8 cellular contexts compared by ENCODE assay signal in the genomic region with DNA sequence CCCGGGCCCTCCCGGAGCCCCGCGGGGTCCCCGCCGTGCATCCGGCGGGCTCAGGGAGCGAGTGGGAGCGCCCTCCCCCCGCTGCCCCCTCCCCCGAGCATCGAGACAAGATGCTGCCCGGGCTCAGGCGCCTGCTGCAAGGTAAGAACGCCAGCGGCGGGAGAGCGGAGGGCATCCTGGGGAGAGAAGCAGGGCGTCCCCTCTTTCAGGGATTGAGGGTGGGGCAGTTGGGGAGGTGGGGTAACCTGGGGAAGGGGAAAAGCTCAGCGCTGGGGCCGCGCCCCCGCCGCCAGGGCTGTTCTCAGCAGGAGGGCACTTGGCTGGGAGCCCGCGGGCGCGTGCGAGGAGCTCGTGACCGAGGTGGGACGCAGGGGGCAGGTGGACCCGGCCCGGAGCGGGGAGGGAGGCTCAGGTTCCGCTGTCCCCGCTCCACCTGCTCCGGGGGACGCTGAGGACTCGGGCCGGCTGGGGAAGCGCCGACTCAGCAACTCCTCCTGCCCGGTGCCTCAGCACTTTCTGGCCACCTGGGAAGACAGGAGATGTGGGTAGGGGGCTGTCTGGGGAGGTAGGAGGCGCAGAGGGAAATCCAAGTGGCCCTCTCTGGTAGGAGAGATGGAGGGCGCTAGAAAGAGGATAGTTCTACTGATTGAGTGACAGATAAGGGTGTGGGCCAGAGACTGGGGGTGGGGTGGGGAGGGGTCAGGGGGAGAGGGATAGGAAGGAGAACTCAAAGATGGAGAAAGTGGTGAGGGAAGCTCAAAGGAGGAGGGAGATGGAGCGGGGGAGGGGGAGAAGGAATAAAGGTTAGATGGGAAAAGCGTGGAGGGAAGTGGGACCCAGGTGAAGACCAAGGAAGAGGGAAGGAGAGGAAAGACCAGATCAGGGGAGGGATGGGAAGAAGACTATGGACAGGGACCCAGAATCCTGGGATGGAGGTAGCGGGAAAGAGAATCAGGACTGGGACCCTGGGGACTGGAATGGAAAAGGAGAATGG. TPM values are rescaled to one million over a fixed set of nuclear protein-coding genes. Genes with fewer than 3 reads are reported as not detected.
DNase-seq lines count a peak whose midpoint lies in the region; ATAC-seq and TF ChIP-seq lines count a peak whose summit lies in the region.

No MANE protein-coding gene starts in this region.

- H3K27me3 ChIP-seq in transverse colon = peaks cover 52% of the 10 kb centered on the region

- H3K4me3 Mint-ChIP-seq in activated naive CD4-positive, alpha-beta T cell treated with anti-CD3 and anti-CD28 coated beads, Interleukin-2, amount 50 U/mL, for 24 hours = peak overlapping the region; percentile 55
- H3K4me3 Mint-ChIP-seq in T-cell = peak overlapping the region; percentile 6 to 97 (median 37)
- H3K4me3 Mint-ChIP-seq in HFFc6 = no peak overlapping the region

- 9 to 50% methylated on average over 3 to 48 of the region's 50 CpGs for WGBS in transverse colon (ENCODE audit: low coverage in 1 of 2), 2 donors

- no peak overlapping the region for H3K27ac Mint-ChIP-seq in activated naive CD4-positive, alpha-beta T cell treated with anti-CD3 and anti-CD28 coated beads, Interleukin-2, amount 50 U/mL, for 24 hours
- H3K27ac Mint-ChIP-seq in activated naive CD4-positive, alpha-beta T cell treated with anti-CD3 and anti-CD28 coated beads, Interleukin-2, amount 50 U/mL, for 72 hours = no peak overlapping the region
- H3K27ac Mint-ChIP-seq in T-cell (no peak overlapping the region), HFFc6 (no peak overlapping the region)

- TF ChIP-seq CTCF in transverse colon (IDR thresholded peaks at IDR 0.05) (no peak), HFFc6 (IDR thresholded peaks at IDR 0.05) (no peak)

- H3K9me3 Mint-ChIP-seq in activated naive CD4-positive, alpha-beta T cell treated with anti-CD3 and anti-CD28 coated beads, Interleukin-2, amount 50 U/mL, for 24 hours = no peaks in the 10 kb centered on the region
- H3K9me3 Mint-ChIP-seq in activated naive CD4-positive, alpha-beta T cell treated with anti-CD3 and anti-CD28 coated beads, Interleukin-2, amount 50 U/mL, for 72 hours = no peaks in the 10 kb centered on the region
- H3K9me3 Mint-ChIP-seq in T-cell (no peaks in the 10 kb centered on the region), HFFc6 (no peaks in the 10 kb centered on the region)

- no peak overlapping the region for H3K27ac ChIP-seq in transverse colon

- TF ChIP-seq POLR2A in transverse colon (IDR thresholded peaks at IDR 0.05) = no peak

- peaks cover 27 to 42% (median 36%) of the 10 kb centered on the region in 4 donors for H3K4me1 ChIP-seq in transverse colon

- H3K36me3 ChIP-seq in transverse colon = no peaks in the 10 kb centered on the region

- intact Hi-C loops in transverse colon (cut with DNase I; ENCODE audit: low total_unique reads) = no loop called here

- ATAC-seq in activated naive CD4-positive, alpha-beta T cell treated with anti-CD3 and anti-CD28 coated beads, Interleukin-2, amount 50 U/mL, for 72 hours = no peak
- peak in 1 of 4 experiments; percentile 5 for ATAC-seq in T-cell (replicated peaks in 1 of 4)
- ATAC-seq in GM21515 (IDR thresholded peaks at IDR 0.05; ENCODE audit: unreplicated experiment) = no peak

- no peak for DNase-seq in activated naive CD4-positive, alpha-beta T cell treated with anti-CD3 and anti-CD28 coated beads, Interleukin-2, amount 50 U/mL, for 72 hours (ENCODE audit: low spot score in 2 of 2)
- DNase-seq in T-cell = peak in 5 of 34 experiments; percentile 8 to 19 (median 11)
- DNase-seq in iPS-NIHi7 (ENCODE audit: extremely low spot score) = peak; percentile 48
- no peak for DNase-seq in transverse colon
- DNase-seq in HFFc6 = no peak
- DNase-seq in SK-N-DZ (ENCODE audit: low spot score) = no peak

- H3K9me3 ChIP-seq in transverse colon = no peaks in the 10 kb centered on the region

- peaks cover 25% of the 10 kb centered on the region for H3K4me1 Mint-ChIP-seq in activated naive CD4-positive, alpha-beta T cell treated with anti-CD3 and anti-CD28 coated beads, Interleukin-2, amount 50 U/mL, for 24 hours
- H3K4me1 Mint-ChIP-seq in T-cell (peaks cover 23 to 39% (median 31%) of the 10 kb centered on the region in 3 donors), HFFc6 (ENCODE audit: low read depth) (peaks cover 29% of the 10 kb centered on the region)

- peak overlapping the region in 3 of 4 donors; percentile 21 to 51 (median 36) for H3K4me3 ChIP-seq in transverse colon

- H3K36me3 Mint-ChIP-seq in activated naive CD4-positive, alpha-beta T cell treated with anti-CD3 and anti-CD28 coated beads, Interleukin-2, amount 50 U/mL, for 24 hours = no peaks in the 10 kb centered on the region
- H3K36me3 Mint-ChIP-seq in activated naive CD4-positive, alpha-beta T cell treated with anti-CD3 and anti-CD28 coated beads, Interleukin-2, amount 50 U/mL, for 72 hours = no peaks in the 10 kb centered on the region
- H3K36me3 Mint-ChIP-seq in T-cell (no peaks in the 10 kb centered on the region), HFFc6 (ENCODE audit: low read depth) (no peaks in the 10 kb centered on the region)

- CTCF ChIA-PET in T-cell (lab: Charles Lee) = interaction anchor here (0.7 to 5.8 kb wide), 3 partner anchors 32 to 66 kb away, joined by 4 to 43 read pairs (median 6); no protein-coding TSS in a partner anchor

- in situ Hi-C loops in transverse colon (cut with MboI; ENCODE audit: low pct_ligation_motif_present in 1 of 4, low pct_unique_long_range_greater_than_20kb in 1 of 4, low sequenced_read_pairs in 3 of 4) = loop anchor here in 2 of 4 donors (25.0 kb wide), 2 partner anchors 176 to 1051 kb away; a partner anchor contains a TSS

- TF ChIP-seq EP300 in transverse colon (IDR thresholded peaks at IDR 0.05; ENCODE audit: low read depth) = no peak

- POLR2A ChIA-PET in T-cell (lab: Charles Lee) = no interaction called here

- peaks cover 14% of the 10 kb centered on the region for H3K27me3 Mint-ChIP-seq in activated naive CD4-positive, alpha-beta T cell treated with anti-CD3 and anti-CD28 coated beads, Interleukin-2, amount 50 U/mL, for 24 hours
- H3K27me3 Mint-ChIP-seq in T-cell = peaks cover 33 to 39% of the 10 kb centered on the region in 2 donors
- peaks cover 46% of the 10 kb centered on the region for H3K27me3 Mint-ChIP-seq in HFFc6 (ENCODE audit: insufficient read depth)

RNA-seq across cellular contexts. Expression of a gene that starts 0.7 kb away (rescaled TPM):
- 1 to 10 TPM in 1 of 2 donors, not detected in 1; 1.4 TPM for total RNA-seq in activated naive CD4-positive, alpha-beta T cell treated with anti-CD3 and anti-CD28 coated beads, Interleukin-2, amount 50 U/mL, for 72 hours
- total RNA-seq in T-cell (1 to 10 TPM in 1 of 5 donors, under 1 TPM in 4; 0.15 to 1.1 (median 0.29) TPM), transverse colon (under 1 TPM in 1 of 4 donors, not detected in 3; 0.48 TPM)
- total RNA-seq in HFFc6 (2021; fragmentation: NEBNext Ultra II Directional; extraction: Animal tissue kit (Norgen Biotek cat#: 25700)) = under 1 TPM; 0.09 to 0.66 (median 0.35) TPM
- 8.5 and 10.4 TPM in 2 replicates for polyA plus RNA-seq in SK-N-DZ (2014; cell fraction: cytosol; rRNA removed)
- 1.5 and 3.7 TPM in 2 replicates for polyA plus RNA-seq in SK-N-DZ (2014; cell fraction: nucleus; rRNA removed)

RNA-seq across cellular contexts. Expression of a gene that starts 34.1 kb away (rescaled TPM):
- 100 to 1,000 TPM in 1 of 2 donors, 10 to 100 TPM in 1; 68.9 to 247 TPM for total RNA-seq in activated naive CD4-positive, alpha-beta T cell treated with anti-CD3 and anti-CD28 coated beads, Interleukin-2, amount 50 U/mL, for 72 hours
- total RNA-seq in T-cell (10 to 100 TPM in 4 of 5 donors, 1 to 10 TPM in 1; 9.9 to 18.1 (median 13.6) TPM), transverse colon (10 to 100 TPM in 3 of 4 donors, 1 to 10 TPM in 1; 6.0 to 35.9 (median 19.4) TPM)
- total RNA-seq in HFFc6 (2021; fragmentation: NEBNext Ultra II Directional; extraction: Animal tissue kit (Norgen Biotek cat#: 25700)) = 10 to 100 TPM in 4 of 6 experiments, 1 to 10 TPM in 2; 2.1 to 18.7 (median 15.8) TPM
- polyA plus RNA-seq in SK-N-DZ (2014; cell fraction: cytosol; rRNA removed) = 42.0 and 59.4 TPM in 2 replicates
- 44.2 and 63.5 TPM in 2 replicates for polyA plus RNA-seq in SK-N-DZ (2014; cell fraction: nucleus; rRNA removed)

RNA-seq across cellular contexts. Expression of a gene that starts 54.4 kb away (rescaled TPM):
- 10 to 100 TPM; 11.4 to 26.0 TPM for total RNA-seq in activated naive CD4-positive, alpha-beta T cell treated with anti-CD3 and anti-CD28 coated beads, Interleukin-2, amount 50 U/mL, for 72 hours
- total RNA-seq in T-cell = 10 to 100 TPM in 4 of 5 donors, 1 to 10 TPM in 1; 8.8 to 31.6 (median 25.1) TPM
- 10 to 100 TPM in 3 of 4 donors, 1 to 10 TPM in 1; 7.5 to 30.4 (median 15.2) TPM for total RNA-seq in transverse colon
- total RNA-seq in HFFc6 (2021; fragmentation: NEBNext Ultra II Directional; extraction: Animal tissue kit (Norgen Biotek cat#: 25700)) = 1 to 10 TPM; 3.1 to 4.7 (median 4.3) TPM
- polyA plus RNA-seq in SK-N-DZ (2014; cell fraction: cytosol; rRNA removed) = 11.6 and 16.9 TPM in 2 replicates
- 44.9 and 68.1 TPM in 2 replicates for polyA plus RNA-seq in SK-N-DZ (2014; cell fraction: nucleus; rRNA removed)
